17 cellular contexts compared by ENCODE assay signal in genomic region chr9:135885100-135885853, GRCh38. TPM values are rescaled to one million over a fixed set of nuclear protein-coding genes. Genes with fewer than 3 reads are reported as not detected.
DNase-seq lines count a peak whose midpoint lies in the region; ATAC-seq lines count a peak whose summit lies in the region.
"Had no signal": no experiment of that assay in that cellular context is flagged by ENCODE, and none has a peak within 500 bp of the region (broad histone marks: within the 10 kb centered on the region; RNA-seq: fewer than 3 reads in every experiment).

No MANE protein-coding gene starts in this region.

- H3K9me3 ChIP-seq in skeletal muscle satellite cell (replicated peaks; ENCODE audit: low read length), result no peaks in the 10 kb centered on the region
- H3K9me3 ChIP-seq: colonic mucosa, heart right ventricle, vagina had no signal

- no peaks in the 10 kb centered on the region for H3K9me3 Mint-ChIP-seq in activated CD4-positive, alpha-beta T cell treated with anti-CD3 and anti-CD28 coated beads for 36 hours (ENCODE audit: low read depth)
- H3K9me3 Mint-ChIP-seq in effector memory CD8-positive, alpha-beta T cell, result no peaks in the 10 kb centered on the region
- H3K9me3 Mint-ChIP-seq: activated T-helper 2 cell treated with anti-CD3 and anti-CD28 coated beads, Interferon-gamma antibody, Interleukin-2, Interleukin-4, amounts not matched to agents 10 μg/mL and 5 μg/mL and 100 μg/mL, durations not matched to agents 14 hours and 24 hours and 36 hours had no signal

- intact Hi-C loops in activated CD4-positive, alpha-beta T cell treated with anti-CD3 and anti-CD28 coated beads for 36 hours (cut with DNase I, micrococcal nuclease), result loop anchor here in 1 of 2 experiments (1.0 kb wide), 1 partner anchor 20 kb away; no protein-coding TSS in a partner anchor

- peaks cover 7% of the 10 kb centered on the region for H3K36me3 Mint-ChIP-seq in activated CD4-positive, alpha-beta T cell treated with anti-CD3 and anti-CD28 coated beads for 36 hours (ENCODE audit: low read depth)
- H3K36me3 Mint-ChIP-seq in effector memory CD8-positive, alpha-beta T cell (ENCODE audit: insufficient read depth), result peaks cover 11% of the 10 kb centered on the region

- H3K4me2 ChIP-seq in skeletal muscle satellite cell (ENCODE audit: low read length), result peak overlapping the region; percentile 72

- H3K27me3 ChIP-seq in skeletal muscle satellite cell (ENCODE audit: control insufficient read depth, insufficient read depth, low read length), result no peaks in the 10 kb centered on the region
- H3K27me3 ChIP-seq: colonic mucosa, heart right ventricle, vagina had no signal

- peak; percentile 11 for DNase-seq in activated CD4-positive, alpha-beta T cell treated with anti-CD3 and anti-CD28 coated beads for 36 hours
- no peak for DNase-seq in activated CD4-positive, alpha-beta T cell treated with anti-CD3 and anti-CD28 coated beads for 48 hours
- DNase-seq in NCI-H2171 (lab: John Stamatoyannopoulos, UW) (peak; percentile 25), NCI-H524 (lab: John Stamatoyannopoulos, UW) (no peak)
- no peak for DNase-seq in effector memory CD8-positive, alpha-beta T cell
- DNase-seq in activated CD4-positive, alpha-beta T cell treated with anti-CD3 and anti-CD28 coated beads for 1 hour, result no peak
- DNase-seq: ACHN, colonic mucosa, heart right ventricle, midbrain, T-helper 2 cell had no signal

- CTCF ChIA-PET in activated CD4-positive, alpha-beta T cell treated with anti-CD3 and anti-CD28 coated beads for 36 hours (lab: Charles Lee), result interaction anchor here (1.0 kb wide), 1 partner anchor 19 kb away, joined by 5 read pairs; no protein-coding TSS in a partner anchor

- peaks cover 57% of the 10 kb centered on the region for H3K4me1 Mint-ChIP-seq in activated CD4-positive, alpha-beta T cell treated with anti-CD3 and anti-CD28 coated beads for 36 hours
- peaks cover 60 to 66% of the 10 kb centered on the region in 2 donors for H3K4me1 Mint-ChIP-seq in effector memory CD8-positive, alpha-beta T cell (ENCODE audit: low read depth in 2 of 2)

- ATAC-seq in activated CD4-positive, alpha-beta T cell treated with anti-CD3 and anti-CD28 coated beads for 36 hours, result peak; percentile 20
- no peak for ATAC-seq in effector memory CD8-positive, alpha-beta T cell (replicated peaks)
- no peak for ATAC-seq in HG03432 (IDR thresholded peaks at IDR 0.05; ENCODE audit: unreplicated experiment)
- ATAC-seq: HCT116, heart right ventricle, sciatic nerve had no signal

- no peaks in the 10 kb centered on the region for H3K27me3 Mint-ChIP-seq in activated CD4-positive, alpha-beta T cell treated with anti-CD3 and anti-CD28 coated beads for 36 hours
- H3K27me3 Mint-ChIP-seq in effector memory CD8-positive, alpha-beta T cell, result no peaks in the 10 kb centered on the region

- H3K4me3 ChIP-seq in skeletal muscle satellite cell (ENCODE audit: low read length), result peak overlapping the region; percentile 8
- H3K4me3 ChIP-seq: colonic mucosa, heart right ventricle, vagina had no signal

- POLR2A ChIA-PET in activated CD4-positive, alpha-beta T cell treated with anti-CD3 and anti-CD28 coated beads for 36 hours (lab: Charles Lee), result no interaction called here

- no peaks in the 10 kb centered on the region for H3K36me3 ChIP-seq in skeletal muscle satellite cell (ENCODE audit: insufficient read depth, low read length)
- H3K36me3 ChIP-seq: colonic mucosa had no signal

- no peak overlapping the region for H3K4me3 Mint-ChIP-seq in activated CD4-positive, alpha-beta T cell treated with anti-CD3 and anti-CD28 coated beads for 36 hours
- peak overlapping the region in 1 of 2 donors; percentile 61 for H3K4me3 Mint-ChIP-seq in effector memory CD8-positive, alpha-beta T cell

- H3K4me1 ChIP-seq in skeletal muscle satellite cell (ENCODE audit: control insufficient read depth, insufficient read depth, low read length), result peaks cover 53% of the 10 kb centered on the region
- H3K4me1 ChIP-seq: colonic mucosa had no signal

- peak overlapping the region; percentile 90 for H3K27ac Mint-ChIP-seq in activated CD4-positive, alpha-beta T cell treated with anti-CD3 and anti-CD28 coated beads for 36 hours
- peak overlapping the region; percentile 66 to 76 for H3K27ac Mint-ChIP-seq in effector memory CD8-positive, alpha-beta T cell
- H3K27ac Mint-ChIP-seq: activated T-helper 2 cell treated with anti-CD3 and anti-CD28 coated beads, Interferon-gamma antibody, Interleukin-2, Interleukin-4, amounts not matched to agents 10 μg/mL and 5 μg/mL and 100 μg/mL, durations not matched to agents 14 hours and 24 hours and 36 hours had no signal

- H3K9ac ChIP-seq in skeletal muscle satellite cell (ENCODE audit: low read depth, low read length), result peak overlapping the region; percentile 9

RNA-seq across cellular contexts. Expression of gene CAMSAP1, which starts 22.1 kb away (rescaled TPM):
- 10 to 100 TPM; 31.2 to 33.4 TPM for total RNA-seq in activated CD4-positive, alpha-beta T cell treated with anti-CD3 and anti-CD28 coated beads for 36 hours
- total RNA-seq in skeletal muscle satellite cell (2012; rRNA removed), result 15.7 and 23.1 TPM in 2 replicates

Comparison
In these comparisons a context has a peak if more than half of its experiments do, and no peak if none do; other contexts are left out.
1. DNase-seq: peak in activated CD4-positive, alpha-beta T cell treated with anti-CD3 and anti-CD28 coated beads for 36 hours (single experiment) and NCI-H2171 (single experiment); none in activated CD4-positive, alpha-beta T cell treated with anti-CD3 and anti-CD28 coated beads for 48 hours (single experiment), effector memory CD8-positive, alpha-beta T cell (0 of 3), NCI-H524 (0 of 2) and activated CD4-positive, alpha-beta T cell treated with anti-CD3 and anti-CD28 coated beads for 1 hour (single experiment).